17 cellular contexts compared by ENCODE assay signal in genomic region chr16:12170103-12171025, GRCh38.
DNase-seq lines count a peak whose midpoint lies in the region; ATAC-seq and TF ChIP-seq lines count a peak whose summit lies in the region.
"Had no signal": no experiment of that assay in that cellular context is flagged by ENCODE, and none has a peak within 500 bp of the region (broad histone marks: within the 10 kb centered on the region; RNA-seq: fewer than 3 reads in every experiment).

No MANE protein-coding gene starts in this region.

- intact Hi-C loops in heart left ventricle (cut with DNase I) = no loop called here
- intact Hi-C loops in Right ventricle myocardium superior (cut with DNase I) = no loop called here
- intact Hi-C loops in mucosa of descending colon (cut with DNase I, micrococcal nuclease) = no loop called here
- intact Hi-C loops in testis (cut with DNase I; ENCODE audit: low total_unique reads) = no loop called here
- intact Hi-C loops in CD4-positive, alpha-beta memory T cell (cut with micrococcal nuclease) = no loop called here

- H3K27me3 Mint-ChIP-seq in stimulated activated memory B cell treated with anti-CD40 and anti-IgM and Interleukin-4, amounts not matched to agents 10 μg/mL and 1 μg/mL and 100 μg/mL, for 72 hours = no peaks in the 10 kb centered on the region
- no peaks in the 10 kb centered on the region for H3K27me3 Mint-ChIP-seq in CD4-positive, alpha-beta memory T cell
- H3K27me3 Mint-ChIP-seq: IgD-negative memory B cell; naive thymus-derived CD4-positive, alpha-beta T cell had no signal

- CTCF ChIA-PET in CD4-positive, alpha-beta memory T cell (lab: Charles Lee; ENCODE audit: partially characterized antibody) = no interaction called here

- H3K9me3 ChIP-seq in heart left ventricle (no peaks in the 10 kb centered on the region), mucosa of descending colon (no peaks in the 10 kb centered on the region), testis (no peaks in the 10 kb centered on the region)
- H3K9me3 ChIP-seq in CD4-positive, alpha-beta memory T cell (ENCODE audit: control insufficient read depth in 1 of 2, low read length in 2 of 2) = no peaks in the 10 kb centered on the region
- H3K9me3 ChIP-seq: thoracic aorta had no signal

- no peak overlapping the region for H3K4me3 ChIP-seq in heart left ventricle
- no peak overlapping the region for H3K4me3 ChIP-seq in mucosa of descending colon
- no peak overlapping the region for H3K4me3 ChIP-seq in testis
- H3K4me3 ChIP-seq in CD4-positive, alpha-beta memory T cell (ENCODE audit: low read length in 2 of 2) = no peak overlapping the region
- H3K4me3 ChIP-seq: dorsolateral prefrontal cortex, thoracic aorta had no signal

- H3K27ac Mint-ChIP-seq in stimulated activated memory B cell treated with anti-CD40 and anti-IgM and Interleukin-4, amounts not matched to agents 10 μg/mL and 1 μg/mL and 100 μg/mL, for 72 hours = no peak overlapping the region
- peak overlapping the region in 2 of 7 donors; percentile 22 for H3K27ac Mint-ChIP-seq in CD4-positive, alpha-beta memory T cell

- H3K4me1 Mint-ChIP-seq in stimulated activated memory B cell treated with anti-CD40 and anti-IgM and Interleukin-4, amounts not matched to agents 10 μg/mL and 1 μg/mL and 100 μg/mL, for 72 hours = peaks cover 42% of the 10 kb centered on the region
- H3K4me1 Mint-ChIP-seq in CD4-positive, alpha-beta memory T cell = peaks cover 0 to 12% (median 3%) of the 10 kb centered on the region in 4 donors

- no peaks in the 10 kb centered on the region for H3K36me3 ChIP-seq in heart left ventricle
- H3K36me3 ChIP-seq in mucosa of descending colon (ENCODE audit: low read depth) = no peaks in the 10 kb centered on the region
- no peaks in the 10 kb centered on the region for H3K36me3 ChIP-seq in testis (ENCODE audit: low read depth, missing control alignments)
- no peaks in the 10 kb centered on the region for H3K36me3 ChIP-seq in CD4-positive, alpha-beta memory T cell (ENCODE audit: insufficient read depth, low read length)

- H3K27ac ChIP-seq in heart left ventricle = no peak overlapping the region
- peak overlapping the region; percentile 50 for H3K27ac ChIP-seq in caudate nucleus (ENCODE audit: low read depth, low read length)
- H3K27ac ChIP-seq in testis = no peak overlapping the region
- H3K27ac ChIP-seq in CD4-positive, alpha-beta memory T cell (ENCODE audit: low read depth, low read length) = no peak overlapping the region
- H3K27ac ChIP-seq: foreskin keratinocyte, thoracic aorta had no signal

- H3K27me3 ChIP-seq in heart left ventricle (no peaks in the 10 kb centered on the region), testis (no peaks in the 10 kb centered on the region)
- H3K27me3 ChIP-seq in CD4-positive, alpha-beta memory T cell (ENCODE audit: insufficient read depth, low read length) = no peaks in the 10 kb centered on the region
- H3K27me3 ChIP-seq: dorsolateral prefrontal cortex, foreskin keratinocyte had no signal

- TF ChIP-seq POLR2A in heart left ventricle (IDR thresholded peaks at IDR 0.05) (no peak), testis (IDR thresholded peaks at IDR 0.05) (no peak)

- H3K4me3 Mint-ChIP-seq in stimulated activated memory B cell treated with anti-CD40 and anti-IgM and Interleukin-4, amounts not matched to agents 10 μg/mL and 1 μg/mL and 100 μg/mL, for 72 hours = no peak overlapping the region
- no peak overlapping the region for H3K4me3 Mint-ChIP-seq in CD4-positive, alpha-beta memory T cell
- H3K4me3 Mint-ChIP-seq: IgD-negative memory B cell had no signal

- TF ChIP-seq CTCF in heart left ventricle (IDR thresholded peaks at IDR 0.05) (no peak), mucosa of descending colon (IDR thresholded peaks at IDR 0.05) (no peak), testis (IDR thresholded peaks at IDR 0.05) (no peak)

- H3K9me3 Mint-ChIP-seq in stimulated activated memory B cell treated with anti-CD40 and anti-IgM and Interleukin-4, amounts not matched to agents 10 μg/mL and 1 μg/mL and 100 μg/mL, for 72 hours = no peaks in the 10 kb centered on the region
- H3K9me3 Mint-ChIP-seq in CD4-positive, alpha-beta memory T cell = peaks cover 0 to 2% (median 0%) of the 10 kb centered on the region in 8 donors
- H3K9me3 Mint-ChIP-seq: IgD-negative memory B cell had no signal

- peak; percentile 25 to 81 (median 40) for ATAC-seq in heart left ventricle
- no peak for ATAC-seq in Right ventricle myocardium superior (ENCODE audit: poor library complexity)
- peak; percentile 38 for ATAC-seq in mucosa of descending colon
- no peak for ATAC-seq in stimulated activated memory B cell treated with anti-CD40 and anti-IgM and Interleukin-4, amounts not matched to agents 10 μg/mL and 1 μg/mL and 100 μg/mL, for 72 hours
- ATAC-seq in HG03139 (IDR thresholded peaks at IDR 0.05; ENCODE audit: unreplicated experiment) = no peak
- ATAC-seq: activated CD4-positive, CD25-positive, alpha-beta regulatory T cell treated with anti-CD3 and anti-CD28 coated beads, Interleukin-2, amount 50 U/mL, for 24 hours; foreskin keratinocyte; naive thymus-derived CD4-positive, alpha-beta T cell had no signal

- DNase-seq in heart left ventricle (peak in 2 of 5 donors; percentile 43 to 48), Right ventricle myocardium superior (no peak), caudate nucleus (lab: John Stamatoyannopoulos, UW) (peak in 41 of 61 donors; percentile 6 to 89 (median 51)), mucosa of descending colon (peak in 1 of 3 donors; percentile 10), testis (peak; percentile 65)
- no peak for DNase-seq in CD4-positive, alpha-beta memory T cell
- DNase-seq: foreskin keratinocyte; islet precursor cell; naive thymus-derived CD4-positive, alpha-beta T cell; NCI-H1105; NCI-H446 treated with DMSO at 0.1 percent for 48 hours had no signal

- POLR2A ChIA-PET in CD4-positive, alpha-beta memory T cell (lab: Charles Lee; ENCODE audit: partially characterized antibody) = no interaction called here

- 78 to 83% (median 81%) methylated on average over 30 of the region's 30 CpGs for WGBS in heart left ventricle, 4 donors
- WGBS in testis, 2 donors = 74 to 85% methylated on average over 28 to 30 of the region's 30 CpGs

- peaks cover 59% of the 10 kb centered on the region for H3K36me3 Mint-ChIP-seq in stimulated activated memory B cell treated with anti-CD40 and anti-IgM and Interleukin-4, amounts not matched to agents 10 μg/mL and 1 μg/mL and 100 μg/mL, for 72 hours
- peaks cover 8 to 22% of the 10 kb centered on the region in 2 donors for H3K36me3 Mint-ChIP-seq in CD4-positive, alpha-beta memory T cell

- peaks cover 0 to 24% (median 2%) of the 10 kb centered on the region in 12 donors for H3K4me1 ChIP-seq in heart left ventricle
- H3K4me1 ChIP-seq in mucosa of descending colon (ENCODE audit: low read depth) = no peaks in the 10 kb centered on the region
- peaks cover 23% of the 10 kb centered on the region for H3K4me1 ChIP-seq in testis
- no peaks in the 10 kb centered on the region for H3K4me1 ChIP-seq in CD4-positive, alpha-beta memory T cell (ENCODE audit: insufficient read depth, low read length)
- H3K4me1 ChIP-seq: foreskin keratinocyte had no signal

Comparison
In these comparisons a context has a peak if more than half of its experiments do, and no peak if none do; other contexts are left out.
1. ATAC-seq: peak in heart left ventricle (4 of 4) and mucosa of descending colon (single experiment); none in Right ventricle myocardium superior (single experiment), stimulated activated memory B cell treated with anti-CD40 and anti-IgM and Interleukin-4, amounts not matched to agents 10 μg/mL and 1 μg/mL and 100 μg/mL, for 72 hours (single experiment) and HG03139 (single experiment).
2. DNase-seq: peak in caudate nucleus (41 of 61) and testis (single experiment); none in Right ventricle myocardium superior (single experiment) and CD4-positive, alpha-beta memory T cell (0 of 5).